1 cellular context compared by ENCODE assay signal in the genomic region with DNA sequence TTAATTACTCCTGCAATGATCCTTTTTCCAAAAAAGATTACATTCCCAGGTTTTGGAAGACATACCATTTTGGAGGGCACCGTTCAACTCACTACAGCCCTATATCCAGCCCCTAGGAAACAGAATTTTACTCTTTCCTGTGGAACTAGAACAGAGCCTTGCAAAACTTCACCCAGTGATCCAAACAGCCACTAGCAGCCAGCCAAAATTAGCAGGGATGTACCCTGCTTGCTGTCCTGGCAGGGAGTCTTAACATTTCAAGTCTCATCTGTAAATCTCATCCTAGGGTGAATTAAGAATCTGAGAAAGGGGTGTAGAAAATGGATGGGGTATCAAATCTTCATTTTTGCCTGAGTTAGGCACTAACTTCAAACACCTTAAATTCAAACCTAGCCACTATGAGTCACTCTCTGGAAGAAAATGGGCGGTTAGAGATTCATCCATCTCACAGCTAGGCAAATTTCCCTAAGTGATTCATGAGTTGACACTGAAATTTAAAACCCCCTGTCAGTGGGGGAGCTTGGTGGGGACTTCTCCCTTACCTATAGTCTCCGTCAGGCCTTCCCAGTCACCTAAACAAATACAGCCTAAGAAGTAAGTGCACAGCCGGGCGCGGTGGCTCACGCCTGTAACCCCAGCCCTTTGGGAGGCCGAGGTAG.
TF ChIP-seq lines count a peak whose summit lies in the region.

No MANE protein-coding gene starts in this region.

TF ChIP-seq in WTC11, 78 proteins besides CTCF, POLR2A, EP300 and RAD21 (continued from another document):
- TF ChIP-seq, protein P1, sequence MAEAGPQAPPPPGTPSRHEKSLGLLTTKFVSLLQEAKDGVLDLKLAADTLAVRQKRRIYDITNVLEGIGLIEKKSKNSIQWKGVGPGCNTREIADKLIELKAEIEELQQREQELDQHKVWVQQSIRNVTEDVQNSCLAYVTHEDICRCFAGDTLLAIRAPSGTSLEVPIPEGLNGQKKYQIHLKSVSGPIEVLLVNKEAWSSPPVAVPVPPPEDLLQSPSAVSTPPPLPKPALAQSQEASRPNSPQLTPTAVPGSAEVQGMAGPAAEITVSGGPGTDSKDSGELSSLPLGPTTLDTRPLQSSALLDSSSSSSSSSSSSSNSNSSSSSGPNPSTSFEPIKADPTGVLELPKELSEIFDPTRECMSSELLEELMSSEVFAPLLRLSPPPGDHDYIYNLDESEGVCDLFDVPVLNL (CRISPR knock-in tag; IDR thresholded peaks at IDR 0.05; ENCODE audit: borderline replicate concordance, low read depth): no peak
TF ChIP-seq in WTC11: peak in this region for 0.
